In genomic region chr3:141952611-141953010, GRCh38 we compare ENCODE assay signal across 19 cellular contexts.
DNase-seq lines count a peak whose midpoint lies in the region; ATAC-seq, FAIRE-seq and TF ChIP-seq lines count a peak whose summit lies in the region.
"Had no signal": no experiment of that assay in that cellular context is flagged by ENCODE, and none has a peak within 500 bp of the region (broad histone marks: within the 10 kb centered on the region; RNA-seq: fewer than 3 reads in every experiment).

No MANE protein-coding gene starts in this region.

- intact Hi-C loops in kidney (cut with DNase I) (no loop called here), prostate gland (cut with DNase I) (no loop called here), mammary epithelial cell (cut with micrococcal nuclease) (no loop called here)

- CTCF ChIA-PET in mammary epithelial cell (lab: Charles Lee; ENCODE audit: low non-redundant PET), result no interaction called here

- DNase-seq in kidney (no peak), prostate gland (ENCODE audit: low spot score) (no peak), ACHN (no peak), mammary epithelial cell (no peak), GM13977 (ENCODE audit: low spot score) (no peak)
- DNase-seq: 8988T; CD8-positive, alpha-beta memory T cell; DMS79; GOT3; NCI-H1048; NCI-H2081 treated with DMSO at 0.1 percent for 48 hours; NCI-H510A treated with DMSO at 0.1 percent for 48 hours; Peyer's patch had no signal

- no peak for FAIRE-seq in kidney (lab: Jason Lieb, UNC)
- FAIRE-seq: D721Med had no signal

- BruUV-seq in mammary epithelial cell (replicated peaks; lab: Mats Ljungman, UMichigan), result no TSS peak

- dilution Hi-C loops in mammary epithelial cell (cut with HindIII; ENCODE audit: low sequenced_read_pairs), result no loop called here

- TF ChIP-seq CTCF in C4-2B (conservative IDR thresholded peaks at IDR 0.05) (no peak), VCaP (conservative IDR thresholded peaks at IDR 0.05) (no peak), kidney (IDR thresholded peaks at IDR 0.05; ENCODE audit: borderline replicate concordance, extremely low read depth, insufficient read depth) (no peak), prostate gland (IDR thresholded peaks at IDR 0.05) (no peak), mammary epithelial cell (conservative IDR thresholded peaks at IDR 0.05 in 1 of 2, IDR thresholded peaks at IDR 0.05 in 1 of 2; ENCODE audit: extremely low read depth in 1 of 2, insufficient read depth in 1 of 2, low read depth in 1 of 2, low read length in 2 of 2) (no peak), GM13977 (IDR thresholded peaks at IDR 0.05; ENCODE audit: extremely low read depth, insufficient read depth, missing control alignments) (no peak)

- H3K36me3 ChIP-seq in kidney (ENCODE audit: control insufficient read depth in 1 of 2, insufficient read depth in 2 of 2, low read length in 2 of 2) (no peaks in the 10 kb centered on the region), prostate gland (no peaks in the 10 kb centered on the region), mammary epithelial cell (ENCODE audit: insufficient read depth, low read length) (no peaks in the 10 kb centered on the region)

- H3K4me1 ChIP-seq in kidney (ENCODE audit: control insufficient read depth in 1 of 2, insufficient read depth in 1 of 2, low read depth in 1 of 2, low read length in 2 of 2) (peaks cover 0 to 7% of the 10 kb centered on the region in 2 donors), prostate gland (replicated peaks) (no peaks in the 10 kb centered on the region), mammary epithelial cell (ENCODE audit: insufficient read depth, low read length) (no peaks in the 10 kb centered on the region)
- H3K4me1 ChIP-seq: Peyer's patch had no signal

- no peak overlapping the region for H3K9ac ChIP-seq in kidney (ENCODE audit: low read length in 2 of 2)
- no peak overlapping the region for H3K9ac ChIP-seq in mammary epithelial cell (ENCODE audit: insufficient read depth, low read length)
- H3K9ac ChIP-seq: KMS-11 had no signal

- H3K4me3 ChIP-seq in kidney (ENCODE audit: low read length in 2 of 2) (no peak overlapping the region), prostate gland (no peak overlapping the region), mammary epithelial cell (replicated peaks in 1 of 3; ENCODE audit: insufficient read depth in 1 of 3, low read depth in 2 of 3, low read length in 3 of 3) (no peak overlapping the region)
- H3K4me3 ChIP-seq: Peyer's patch had no signal

- H3K9me3 ChIP-seq in kidney (ENCODE audit: control insufficient read depth in 1 of 2, low read length in 2 of 2) (no peaks in the 10 kb centered on the region), prostate gland (no peaks in the 10 kb centered on the region), mammary epithelial cell (replicated peaks; ENCODE audit: insufficient read depth, low read length) (no peaks in the 10 kb centered on the region)
- H3K9me3 ChIP-seq: Peyer's patch had no signal

- no peak for TF ChIP-seq POLR2A in prostate gland (IDR thresholded peaks at IDR 0.05)

- H3K4me2 ChIP-seq in mammary epithelial cell (ENCODE audit: insufficient read depth, low read depth, low read length), result no peak overlapping the region
- H3K4me2 ChIP-seq: KMS-11 had no signal

- H3K27me3 ChIP-seq in prostate gland (replicated peaks; ENCODE audit: insufficient read depth), result no peaks in the 10 kb centered on the region
- no peaks in the 10 kb centered on the region for H3K27me3 ChIP-seq in mammary epithelial cell (ENCODE audit: insufficient read depth, low read length)
- H3K27me3 ChIP-seq: Peyer's patch had no signal

- WGBS in prostate gland, result 54% methylated on average over 2 of the region's 2 CpGs
- 78% methylated on average over 2 of the region's 2 CpGs for WGBS in mammary epithelial cell (ENCODE audit: low coverage, missing lambda C conversion rate)

- in situ Hi-C loops in ACHN (cut with HindIII; ENCODE audit: low pct_ligation_motif_present, low pct_unique_long_range_greater_than_20kb, low sequenced_read_pairs) (no loop called here), mammary epithelial cell (cut with MboI; ENCODE audit: low sequenced_read_pairs in 2 of 2) (no loop called here), GM13977 (cut with MboI; ENCODE audit: low pct_unique_long_range_greater_than_20kb, low sequenced_read_pairs, unreplicated experiment) (no loop called here)

- H3K79me2 ChIP-seq in mammary epithelial cell (ENCODE audit: insufficient read depth, low read length), result no peaks in the 10 kb centered on the region

- H3K27ac ChIP-seq in C4-2B (peak overlapping the region; percentile 61), VCaP (peak overlapping the region; percentile 75), kidney (ENCODE audit: low read depth in 2 of 2, low read length in 2 of 2) (peak overlapping the region; percentile 9 to 44), prostate gland (peak overlapping the region; percentile 42 to 45), mammary epithelial cell (ENCODE audit: insufficient read depth, low read depth, low read length) (no peak overlapping the region)
- H3K27ac ChIP-seq: KMS-11, Peyer's patch had no signal

- no peak overlapping the region for H2AFZ ChIP-seq in mammary epithelial cell (ENCODE audit: low read depth, low read length)

- ATAC-seq in HG03460 (IDR thresholded peaks at IDR 0.05; ENCODE audit: unreplicated experiment), result no peak
- ATAC-seq: Right ventricle myocardium inferior had no signal

- no peaks in the 10 kb centered on the region for H4K20me1 ChIP-seq in mammary epithelial cell (ENCODE audit: insufficient read depth, low read length)
